10 cellular contexts compared by ENCODE assay signal in the genomic region with DNA sequence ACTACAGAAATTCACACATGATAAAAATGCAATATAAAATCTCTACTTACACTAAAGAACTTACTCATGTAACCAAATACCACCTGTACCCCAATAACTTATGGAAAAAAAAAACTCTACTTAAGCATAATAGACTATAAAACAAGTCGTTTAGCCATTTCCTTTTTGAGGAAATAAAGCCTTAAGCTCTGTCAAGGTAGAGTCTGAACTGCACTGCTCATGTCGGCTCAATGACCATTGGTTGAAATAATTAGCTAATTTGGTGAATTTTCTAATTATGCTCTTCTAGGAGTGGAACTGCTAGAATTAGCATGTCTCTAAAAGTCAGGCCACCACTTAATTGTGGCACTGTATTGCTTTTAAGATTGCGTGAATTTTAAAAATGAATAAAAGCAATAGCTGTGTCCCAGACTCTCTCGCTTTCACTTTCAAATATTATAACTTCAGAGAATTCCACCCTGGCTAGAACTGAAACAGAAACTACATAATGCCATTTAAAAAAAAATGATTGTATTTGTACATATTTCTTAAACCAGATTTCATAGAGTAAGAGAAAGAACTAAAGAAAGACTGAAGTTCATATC.
DNase-seq lines count a peak whose midpoint lies in the region; TF ChIP-seq lines count a peak whose summit lies in the region.
"Had no signal": no experiment of that assay in that cellular context is flagged by ENCODE, and none has a peak within 500 bp of the region (broad histone marks: within the 10 kb centered on the region; RNA-seq: fewer than 3 reads in every experiment).

No MANE protein-coding gene starts in this region.

- no peaks in the 10 kb centered on the region for H3K27me3 ChIP-seq in MM.1S (replicated peaks; ENCODE audit: insufficient read depth, low read length)
- H3K27me3 ChIP-seq in fibroblast of lung (ENCODE audit: control insufficient read depth, insufficient read depth, low read length): no peaks in the 10 kb centered on the region

- peak overlapping the region; percentile 68 for H3K27ac Mint-ChIP-seq in stimulated activated naive CD8-positive, alpha-beta T cell treated with anti-CD3 and anti-CD28 coated beads, Interleukin-15, Interleukin-2, amounts not matched to agents 100 ng/mL and 50 ng/mL, for 24 hours

- peak overlapping the region; percentile 12; the same call in 1 of the 2 replicates for H3K9ac ChIP-seq in MM.1S (ENCODE audit: low read length)
- H3K9ac ChIP-seq in fibroblast of lung (ENCODE audit: insufficient read depth, low read length): no peak overlapping the region

- H3K4me1 ChIP-seq in MM.1S (ENCODE audit: low read length) (peaks cover 15% of the 10 kb centered on the region), fibroblast of lung (ENCODE audit: control insufficient read depth, extremely low read depth, insufficient read depth, low read length) (peaks cover 16% of the 10 kb centered on the region)

- TF ChIP-seq CTCF in MM.1S (IDR thresholded peaks at IDR 0.05; ENCODE audit: low read length) (no peak), fibroblast of lung (conservative IDR thresholded peaks at IDR 0.05 in 1 of 2, IDR thresholded peaks at IDR 0.05 in 1 of 2; ENCODE audit: low read depth in 1 of 2, low read length in 2 of 2) (no peak)

- H3K36me3 Mint-ChIP-seq in stimulated activated naive CD8-positive, alpha-beta T cell treated with anti-CD3 and anti-CD28 coated beads, Interleukin-15, Interleukin-2, amounts not matched to agents 100 ng/mL and 50 ng/mL, for 24 hours (ENCODE audit: low read depth): no peaks in the 10 kb centered on the region

- DNase-seq in NOMO-1 treated with DMSO at 0.1 percent for 48 hours (lab: John Stamatoyannopoulos, UW; ENCODE audit: unreplicated experiment): peak; percentile 24
- no peak for DNase-seq in NOMO-1 treated with dmso at 0.1 percent for 144 hours (lab: John Stamatoyannopoulos, UW; ENCODE audit: unreplicated experiment)
- DNase-seq in MM.1S: peak; percentile 82
- peak in 1 of 2 donors; percentile 38 for DNase-seq in fibroblast of lung (ENCODE audit: low read depth in 2 of 2)
- DNase-seq in foreskin melanocyte: no peak
- DNase-seq in putamen (ENCODE audit: low spot score): no peak
- DNase-seq in NCI-H524 treated with DMSO at 0.1 percent for 48 hours (lab: John Stamatoyannopoulos, UW): no peak

- H3K4me3 ChIP-seq in MM.1S (ENCODE audit: low read length) (peak overlapping the region; percentile 54), fibroblast of lung (replicated peaks in 1 of 4; ENCODE audit: control extremely low read depth in 1 of 4, insufficient read depth in 1 of 4, low read depth in 3 of 4, low read length in 4 of 4) (peak overlapping the region in 3 of 4 experiments; percentile 13 to 27 (median 21))
- H3K4me3 ChIP-seq: lung had no signal

- H3K36me3 ChIP-seq in MM.1S (replicated peaks; ENCODE audit: insufficient read depth, low read length) (no peaks in the 10 kb centered on the region), fibroblast of lung (ENCODE audit: control insufficient read depth, insufficient read depth, low read length) (no peaks in the 10 kb centered on the region)

- peak overlapping the region; percentile 81 for H3K4me2 ChIP-seq in MM.1S (ENCODE audit: low read depth, low read length)
- H3K4me2 ChIP-seq in fibroblast of lung (ENCODE audit: extremely low read depth, insufficient read depth, low read length): peak overlapping the region; percentile 44

- peaks cover 22% of the 10 kb centered on the region for H3F3A ChIP-seq in MM.1S (ENCODE audit: insufficient read depth, low read length)

- H2AFZ ChIP-seq in MM.1S (ENCODE audit: low read length) (0 out of 2 replicates have a peak overlapping the region, but pooled peaks have one; percentile 31), fibroblast of lung (ENCODE audit: low read length) (peak overlapping the region; percentile 61)

- H3K79me2 ChIP-seq in MM.1S (ENCODE audit: low read length): no peaks in the 10 kb centered on the region
- H3K79me2 ChIP-seq in fibroblast of lung (ENCODE audit: control insufficient read depth, insufficient read depth, low read length): no peaks in the 10 kb centered on the region

- H3K9me3 ChIP-seq in MM.1S (replicated peaks; ENCODE audit: insufficient read depth, low read length): no peaks in the 10 kb centered on the region
- H3K9me3 ChIP-seq in fibroblast of lung (ENCODE audit: control insufficient read depth, insufficient read depth, low read depth, low read length): no peaks in the 10 kb centered on the region

- peak overlapping the region; percentile 60; the same call in 1 of the 2 replicates for H3K27ac ChIP-seq in MM.1S (ENCODE audit: low read length)
- no peak overlapping the region for H3K27ac ChIP-seq in fibroblast of lung (ENCODE audit: insufficient read depth, low read length)
- H3K27ac ChIP-seq: 22Rv1 had no signal

- no peaks in the 10 kb centered on the region for H3K9me2 ChIP-seq in MM.1S (replicated peaks; ENCODE audit: insufficient read depth, low read length)

- H3K27me3 Mint-ChIP-seq in stimulated activated naive CD8-positive, alpha-beta T cell treated with anti-CD3 and anti-CD28 coated beads, Interleukin-15, Interleukin-2, amounts not matched to agents 100 ng/mL and 50 ng/mL, for 24 hours: no peaks in the 10 kb centered on the region

- H3K4me3 Mint-ChIP-seq in stimulated activated naive CD8-positive, alpha-beta T cell treated with anti-CD3 and anti-CD28 coated beads, Interleukin-15, Interleukin-2, amounts not matched to agents 100 ng/mL and 50 ng/mL, for 24 hours: peak overlapping the region; percentile 71

- H3K4me1 Mint-ChIP-seq in stimulated activated naive CD8-positive, alpha-beta T cell treated with anti-CD3 and anti-CD28 coated beads, Interleukin-15, Interleukin-2, amounts not matched to agents 100 ng/mL and 50 ng/mL, for 24 hours (ENCODE audit: low read depth): peaks cover 47% of the 10 kb centered on the region

- H4K20me1 ChIP-seq in MM.1S (ENCODE audit: insufficient read depth, low read length) (no peaks in the 10 kb centered on the region), fibroblast of lung (ENCODE audit: control insufficient read depth, extremely low read depth, insufficient read depth, low read length) (no peaks in the 10 kb centered on the region)

- H3K9me3 Mint-ChIP-seq in stimulated activated naive CD8-positive, alpha-beta T cell treated with anti-CD3 and anti-CD28 coated beads, Interleukin-15, Interleukin-2, amounts not matched to agents 100 ng/mL and 50 ng/mL, for 24 hours: no peaks in the 10 kb centered on the region

Comparison
In these comparisons a context has a peak if more than half of its experiments do, and no peak if none do; other contexts are left out.
1. DNase-seq: peak in NOMO-1 treated with DMSO at 0.1 percent for 48 hours (single experiment) and MM.1S (single experiment); none in NOMO-1 treated with dmso at 0.1 percent for 144 hours (single experiment), foreskin melanocyte (single experiment), putamen (single experiment) and NCI-H524 treated with DMSO at 0.1 percent for 48 hours (single experiment).